8 cellular contexts compared by ENCODE assay signal in genomic region chr11:58905716-58906547, GRCh38. TPM values are rescaled to one million over a fixed set of nuclear protein-coding genes. Genes with fewer than 3 reads are reported as not detected.
DNase-seq lines count a peak whose midpoint lies in the region; ATAC-seq and TF ChIP-seq lines count a peak whose summit lies in the region.

No MANE protein-coding gene starts in this region.

- H3K4me1 Mint-ChIP-seq in chondrocyte (ENCODE audit: low read depth) (peaks cover 19% of the 10 kb centered on the region), type B pancreatic cell (ENCODE audit: unreplicated experiment) (peaks cover 19% of the 10 kb centered on the region)

- H3K9me3 Mint-ChIP-seq in chondrocyte (ENCODE audit: low read depth) (no peaks in the 10 kb centered on the region), type B pancreatic cell (no peaks in the 10 kb centered on the region)

- peak; percentile 69 for TF ChIP-seq CTCF in BJ (IDR thresholded peaks at IDR 0.05; ENCODE audit: insufficient read depth, low read depth, low read length)
- peak; percentile 76 for TF ChIP-seq CTCF in chondrocyte (IDR thresholded peaks at IDR 0.05)
- TF ChIP-seq CTCF in type B pancreatic cell (conservative IDR thresholded peaks at IDR 0.05) = peak; percentile 74

- POLR2A ChIA-PET in BJ (lab: Charles Lee) = no interaction called here

- H3K27me3 ChIP-seq in BJ (ENCODE audit: control insufficient read depth, insufficient read depth, low read length) = no peaks in the 10 kb centered on the region

- H3K4me3 ChIP-seq in BJ (ENCODE audit: low read depth, low read length) = peak overlapping the region; percentile 49

- H3K4me3 Mint-ChIP-seq in chondrocyte (ENCODE audit: unreplicated experiment) = peak overlapping the region; percentile 77
- peak overlapping the region; percentile 72 for H3K4me3 Mint-ChIP-seq in type B pancreatic cell

- DNase-seq in BJ (ENCODE audit: low read depth) (peak; percentile 63), NCI-H1417 treated with DMSO at 0.1 percent for 48 hours (lab: John Stamatoyannopoulos, UW) (peak; percentile 44), chondrocyte (ENCODE audit: low spot score) (no peak), left kidney (ENCODE audit: low read depth, low spot score) (peak; percentile 97), type B pancreatic cell (ENCODE audit: extremely low spot score, unreplicated experiment) (peak; percentile 68), NCI-H2171 (lab: John Stamatoyannopoulos, UW) (no peak)
- DNase-seq in activated CD4-positive, alpha-beta T cell treated with anti-CD3 and anti-CD28 coated beads for 1 hour = no peak

- CTCF ChIA-PET in BJ (lab: Yijun Ruan, JAX) = interaction anchor here (0.8 to 3.3 kb wide), 8 partner anchors 9 to 260 kb away, joined by 3 to 20 read pairs (median 6); no protein-coding TSS in a partner anchor

- no peaks in the 10 kb centered on the region for H3K36me3 Mint-ChIP-seq in chondrocyte (ENCODE audit: low read depth)
- H3K36me3 Mint-ChIP-seq in type B pancreatic cell = no peaks in the 10 kb centered on the region

- no peak for TF ChIP-seq POLR2A in GM18505 (IDR thresholded peaks at IDR 0.05; ENCODE audit: borderline replicate concordance, extremely low read depth, insufficient read depth, insufficient read length)

- no peak overlapping the region for H3K27ac Mint-ChIP-seq in chondrocyte (ENCODE audit: unreplicated experiment)
- peak overlapping the region; percentile 19 for H3K27ac Mint-ChIP-seq in type B pancreatic cell

- no peaks in the 10 kb centered on the region for H3K36me3 ChIP-seq in BJ (ENCODE audit: control insufficient read depth, insufficient read depth, low read length)

- H3K27me3 Mint-ChIP-seq in chondrocyte (ENCODE audit: low read depth) = peaks cover 16% of the 10 kb centered on the region
- H3K27me3 Mint-ChIP-seq in type B pancreatic cell = peaks cover 85% of the 10 kb centered on the region

- no peak for ATAC-seq in GM18505 (IDR thresholded peaks at IDR 0.05; ENCODE audit: unreplicated experiment)

RNA-seq across cellular contexts. Expression of gene GLYATL1, which starts 33.4 kb away (rescaled TPM):
- 0.26 and 0.49 TPM in 2 replicates for polyA plus RNA-seq in BJ (2011; rRNA removed)
- 0.52 TPM in 1 of 2 replicates, not detected in the other for polyA minus RNA-seq in BJ (2011; rRNA and poly(A)+ RNA removed)
- total RNA-seq in chondrocyte (0.28 TPM in 1 of 3 replicates, not detected in the others), type B pancreatic cell (ENCODE audit: low replicate concordance) (2.5 and 4.5 TPM in 2 replicates)

Comparison
In these comparisons a context has a peak if more than half of its experiments do, and no peak if none do; other contexts are left out.
1. DNase-seq: peak in BJ (single experiment), NCI-H1417 treated with DMSO at 0.1 percent for 48 hours (single experiment), left kidney (single experiment) and type B pancreatic cell (single experiment); none in chondrocyte (single experiment), NCI-H2171 (single experiment) and activated CD4-positive, alpha-beta T cell treated with anti-CD3 and anti-CD28 coated beads for 1 hour (single experiment).
2. Peak in every context shown above with its lines, with median percentiles within 50 percentile points of each other: CTCF ChIP-seq.